Comparison of ENCODE assay signal across 14 cellular contexts in the genomic region with DNA sequence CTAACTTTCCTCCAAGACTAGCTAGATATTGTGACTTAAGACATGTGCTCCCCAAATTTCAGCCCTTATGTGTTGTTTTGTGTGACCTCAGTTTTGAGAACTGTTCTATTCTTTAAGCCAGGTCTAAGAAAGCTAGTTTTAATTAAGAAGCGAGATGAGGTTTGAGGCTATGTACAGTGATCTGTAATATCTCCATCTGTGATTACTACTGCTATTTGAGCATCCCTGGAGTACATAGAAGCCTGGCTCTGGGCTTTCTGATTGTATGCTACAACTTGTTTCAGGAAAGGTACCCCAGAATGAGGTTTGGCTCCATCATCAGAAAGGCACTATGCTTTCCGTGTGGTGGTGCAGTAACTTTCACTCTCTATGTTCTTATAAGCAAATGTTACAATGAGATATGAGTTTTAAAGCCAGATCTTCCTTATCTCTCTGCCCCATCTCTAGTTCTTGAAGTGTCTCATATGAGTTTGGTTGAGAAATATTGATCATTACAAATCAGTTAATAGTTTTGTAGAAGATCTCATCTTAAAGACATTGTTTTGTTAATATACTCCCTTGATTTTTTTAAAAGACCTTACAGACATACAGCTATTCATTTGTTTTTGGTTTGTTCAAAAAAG. TPM values are rescaled to one million over a fixed set of nuclear protein-coding genes. Genes with fewer than 3 reads are reported as not detected.
DNase-seq lines count a peak whose midpoint lies in the region; ATAC-seq and TF ChIP-seq lines count a peak whose summit lies in the region.
"Had no signal": no experiment of that assay in that cellular context is flagged by ENCODE, and none has a peak within 500 bp of the region (broad histone marks: within the 10 kb centered on the region; RNA-seq: fewer than 3 reads in every experiment).

No MANE protein-coding gene starts in this region.

- CTCF ChIA-PET in activated CD8-positive, alpha-beta memory T cell treated with anti-CD3 and anti-CD28 coated beads, Interleukin-2, amount 10 ng/mL, durations not matched to agents 7 days and 5 days (lab: Charles Lee) = interaction anchor here (0.5 to 7.1 kb wide), 2 partner anchors 245 to 525 kb away, joined by 3 to 35 read pairs; no protein-coding TSS in a partner anchor

- TF ChIP-seq CTCF in BE2C (IDR thresholded peaks at IDR 0.05; ENCODE audit: low read depth, low read length) (no peak), fibroblast of villous mesenchyme (IDR thresholded peaks at IDR 0.05; ENCODE audit: insufficient read depth, low read depth, low read length) (no peak), progenitor cell of endocrine pancreas (IDR thresholded peaks at IDR 0.05; ENCODE audit: unreplicated experiment) (no peak), lower leg skin (IDR thresholded peaks at IDR 0.05) (no peak)

- H3K9me3 ChIP-seq in BE2C (no peaks in the 10 kb centered on the region), SK-N-MC (ENCODE audit: low read depth, low read length) (no peaks in the 10 kb centered on the region)

- no peaks in the 10 kb centered on the region for H3K27me3 ChIP-seq in BE2C

- peaks cover 6% of the 10 kb centered on the region for H3K27me3 Mint-ChIP-seq in progenitor cell of endocrine pancreas
- H3K27me3 Mint-ChIP-seq in activated CD8-positive, alpha-beta memory T cell treated with anti-CD3 and anti-CD28 coated beads, Interleukin-2, amount 10 ng/mL, durations not matched to agents 7 days and 5 days = peaks cover 46% of the 10 kb centered on the region

- no peak for ATAC-seq in activated CD8-positive, alpha-beta memory T cell treated with anti-CD3 and anti-CD28 coated beads, Interleukin-2, amount 10 ng/mL, durations not matched to agents 7 days and 5 days

- WGBS in lower leg skin, 2 donors = 50 to 66% methylated on average over 2 of the region's 2 CpGs

- H3K4me3 ChIP-seq in BE2C (ENCODE audit: low read depth, low read length) = peak overlapping the region; percentile 81
- peak overlapping the region; percentile 65 for H3K4me3 ChIP-seq in SK-N-MC
- H3K4me3 ChIP-seq in fibroblast of villous mesenchyme (ENCODE audit: low read depth, low read length) = peak overlapping the region; percentile 45
- H3K4me3 ChIP-seq in lower leg skin (ENCODE audit: low read depth, poor library complexity, severe bottlenecking) = no peak overlapping the region

- H3K4me1 ChIP-seq in BE2C = peaks cover 15% of the 10 kb centered on the region

- no peak for DNase-seq in BE2C
- no peak for DNase-seq in SK-N-MC (ENCODE audit: low read depth, low spot score)
- no peak for DNase-seq in fibroblast of villous mesenchyme (ENCODE audit: low read depth)
- no peak for DNase-seq in progenitor cell of endocrine pancreas (ENCODE audit: low spot score, unreplicated experiment)
- no peak for DNase-seq in GM19238 (ENCODE audit: insufficient read length, low spot score)
- DNase-seq in NCI-H2171 treated with DMSO at 0.1 percent for 48 hours (lab: John Stamatoyannopoulos, UW) = no peak
- no peak for DNase-seq in lower leg skin (ENCODE audit: low spot score in 2 of 2)
- no peak for DNase-seq in activated CD8-positive, alpha-beta memory T cell treated with anti-CD3 and anti-CD28 coated beads, Interleukin-2, amount 10 ng/mL, durations not matched to agents 7 days and 5 days
- DNase-seq: activated CD4-positive, alpha-beta T cell treated with anti-CD3 and anti-CD28 coated beads for 1 hour; activated effector memory CD4-positive, alpha-beta T cell treated with Interleukin-2 at 50 U/mL for 16 hours; NCI-H2171; stimulated activated naive CD4-positive, alpha-beta T cell had no signal

- no peaks in the 10 kb centered on the region for H3K9me3 Mint-ChIP-seq in progenitor cell of endocrine pancreas (ENCODE audit: low read depth)
- no peaks in the 10 kb centered on the region for H3K9me3 Mint-ChIP-seq in activated CD8-positive, alpha-beta memory T cell treated with anti-CD3 and anti-CD28 coated beads, Interleukin-2, amount 10 ng/mL, durations not matched to agents 7 days and 5 days (ENCODE audit: low read depth)
- H3K9me3 Mint-ChIP-seq: endodermal cell had no signal

- no peaks in the 10 kb centered on the region for H3K36me3 Mint-ChIP-seq in progenitor cell of endocrine pancreas (ENCODE audit: insufficient read depth)
- no peaks in the 10 kb centered on the region for H3K36me3 Mint-ChIP-seq in activated CD8-positive, alpha-beta memory T cell treated with anti-CD3 and anti-CD28 coated beads, Interleukin-2, amount 10 ng/mL, durations not matched to agents 7 days and 5 days

- no peak for TF ChIP-seq POLR2A in lower leg skin (IDR thresholded peaks at IDR 0.05)

- peak overlapping the region; percentile 8 for H3K9ac ChIP-seq in SK-N-MC (ENCODE audit: insufficient read length)

- intact Hi-C loops in lower leg skin (cut with DNase I; ENCODE audit: low total_unique reads) = loop anchor here (10.0 kb wide), 1 partner anchor 245 kb away; no protein-coding TSS in a partner anchor

- H3K4me1 Mint-ChIP-seq in progenitor cell of endocrine pancreas (ENCODE audit: low read depth) = peaks cover 22% of the 10 kb centered on the region
- H3K4me1 Mint-ChIP-seq in activated CD8-positive, alpha-beta memory T cell treated with anti-CD3 and anti-CD28 coated beads, Interleukin-2, amount 10 ng/mL, durations not matched to agents 7 days and 5 days = no peaks in the 10 kb centered on the region

- peak overlapping the region; percentile 33 for H3K4me3 Mint-ChIP-seq in progenitor cell of endocrine pancreas (ENCODE audit: low read depth)
- no peak overlapping the region for H3K4me3 Mint-ChIP-seq in activated CD8-positive, alpha-beta memory T cell treated with anti-CD3 and anti-CD28 coated beads, Interleukin-2, amount 10 ng/mL, durations not matched to agents 7 days and 5 days
- H3K4me3 Mint-ChIP-seq: endodermal cell had no signal

- H3K36me3 ChIP-seq in BE2C (peaks cover 51% of the 10 kb centered on the region), SK-N-MC (ENCODE audit: insufficient read depth, low read length) (no peaks in the 10 kb centered on the region)

- no peak overlapping the region for H3K27ac ChIP-seq in SK-N-MC
- H3K27ac ChIP-seq: RWPE1 had no signal

- H3K27ac Mint-ChIP-seq in progenitor cell of endocrine pancreas = no peak overlapping the region
- no peak overlapping the region for H3K27ac Mint-ChIP-seq in activated CD8-positive, alpha-beta memory T cell treated with anti-CD3 and anti-CD28 coated beads, Interleukin-2, amount 10 ng/mL, durations not matched to agents 7 days and 5 days
- H3K27ac Mint-ChIP-seq: endodermal cell had no signal

RNA-seq across cellular contexts. Expression of a gene that starts 0.6 kb away (rescaled TPM):
- polyA plus RNA-seq in BE2C (2012; ENCODE audit: insufficient read depth, insufficient read length, low read depth) = 285 TPM
- total RNA-seq in fibroblast of villous mesenchyme (63.9 and 78.0 TPM in 2 replicates), progenitor cell of endocrine pancreas (7.3 and 12.1 TPM in 2 replicates), lower leg skin (under 1 TPM in 2 of 4 donors, not detected in 2; 0.36 to 0.42 TPM)
- total RNA-seq in activated CD8-positive, alpha-beta memory T cell treated with anti-CD3 and anti-CD28 coated beads, Interleukin-2, amount 10 ng/mL, durations not matched to agents 7 days and 5 days = not detected
